In the genomic region with DNA sequence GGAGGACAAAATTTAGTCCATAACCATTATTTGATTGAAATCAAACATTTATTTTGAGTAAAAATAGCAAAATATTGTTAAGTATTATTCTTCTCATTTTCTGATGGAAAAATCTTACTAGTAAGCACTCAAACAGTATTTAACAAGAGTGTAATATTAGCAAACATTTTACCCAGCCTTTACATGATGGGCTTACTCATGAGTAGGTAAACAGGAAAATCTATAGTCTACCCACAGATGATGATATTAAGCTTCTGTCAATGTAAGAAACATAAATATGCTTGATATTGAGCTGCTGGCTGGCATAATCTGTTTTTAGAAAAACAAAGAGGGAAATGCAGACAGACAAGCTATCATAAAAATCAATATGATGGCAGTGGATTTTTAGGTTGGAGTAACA, we compare ENCODE assay signal across 25 cellular contexts.
"Had no signal": no experiment of that assay in that cellular context is flagged by ENCODE, and none has a peak within 500 bp of the region (broad histone marks: within the 10 kb centered on the region; RNA-seq: fewer than 3 reads in every experiment).

No MANE protein-coding gene starts in this region.

- DNase-seq: stimulated activated CD4-positive, alpha-beta T cell treated with anti-CD3 and anti-CD28 coated beads, Interleukin-2, amount 100 ng/mL, for 48 hours; stimulated activated CD4-positive, alpha-beta T cell treated with anti-CD3 and anti-CD28 coated beads, Interleukin-4, amount 100 ng/mL, for 1 hour; stimulated activated CD4-positive, alpha-beta T cell treated with anti-CD3 and anti-CD28 coated beads, Interleukin-4, amount 100 ng/mL, for 24 hours; stimulated activated CD4-positive, alpha-beta T cell treated with anti-CD3 and anti-CD28 coated beads, Interleukin-4, amount 100 ng/mL, for 4 hours; stimulated activated CD8-positive, alpha-beta memory T cell treated with anti-CD3 and anti-CD28 coated beads, Interleukin-4, amount 100 ng/mL, for 48 hours; stimulated activated naive B cell treated with anti-CD40 and anti-IgM and Interleukin-4, amounts not matched to agents 10 μg/mL and 1 μg/mL and 100 μg/mL, for 72 hours; stimulated activated naive CD4-positive, alpha-beta T cell; stimulated activated naive CD4-positive, alpha-beta T cell treated with Interleukin-2 at 50 U/mL for 16 hours; stimulated activated naive CD8-positive, alpha-beta T cell treated with anti-CD3 and anti-CD28 coated beads, Interleukin-15, amount 100 ng/mL, for 72 hours; stimulated activated naive CD8-positive, alpha-beta T cell treated with anti-CD3 and anti-CD28 coated beads, Interleukin-15, Interleukin-2, amounts not matched to agents 100 U/mL and 50 U/mL, for 24 hours; stomach; substantia nigra; testis; thyroid gland; tibial artery; transverse colon; trophoblast cell; upper lobe of left lung; upper lobe of right lung; uterus had no signal

- H3K27me3 ChIP-seq: stomach, testis, thyroid gland, tibial artery, tibial nerve, transverse colon, upper lobe of left lung, upper lobe of right lung, uterus, vagina had no signal

- H3K4me1 ChIP-seq: stomach, testis, thyroid gland, tibial artery, tibial nerve, transverse colon, upper lobe of left lung, upper lobe of right lung, uterus, vagina had no signal

- ATAC-seq: stimulated activated effector memory CD8-positive, alpha-beta T cell treated with anti-CD3 and anti-CD28 coated beads, Interleukin-12 subunit alpha, Interleukin-12 subunit beta, amount 100 ng/mL, for 72 hours; stimulated activated memory B cell treated with anti-CD40 and anti-IgM and Interleukin-4, amounts not matched to agents 10 μg/mL and 1 μg/mL and 100 μg/mL, for 72 hours; stimulated activated naive B cell treated with anti-CD40 and anti-IgM and Interleukin-4, amounts not matched to agents 10 μg/mL and 1 μg/mL and 100 μg/mL, for 72 hours; stimulated activated naive CD8-positive, alpha-beta T cell treated with anti-CD3 and anti-CD28 coated beads, Interleukin-15, amount 100 ng/mL, for 72 hours; stimulated activated naive CD8-positive, alpha-beta T cell treated with anti-CD3 and anti-CD28 coated beads, Interleukin-15, Interleukin-2, amounts not matched to agents 100 U/mL and 50 U/mL, for 24 hours; upper lobe of right lung had no signal

- H3K4me3 ChIP-seq: stomach, testis, thoracic aorta, thyroid gland, tibial artery, tibial nerve, transverse colon, upper lobe of left lung, upper lobe of right lung, uterus, vagina had no signal

- H3K9me3 ChIP-seq: stomach, testis, thoracic aorta, thyroid gland, tibial artery, tibial nerve, transverse colon, upper lobe of left lung, upper lobe of right lung, uterus, vagina had no signal

- H3K36me3 ChIP-seq: stomach, thoracic aorta, thyroid gland, tibial artery, tibial nerve, transverse colon, upper lobe of left lung, upper lobe of right lung, uterus, vagina had no signal

- H3K27ac ChIP-seq: stomach, testis, thoracic aorta, thyroid gland, tibial artery, tibial nerve, transverse colon, upper lobe of left lung, upper lobe of right lung, uterus, vagina had no signal
